8 cellular contexts compared by ENCODE assay signal in the genomic region with DNA sequence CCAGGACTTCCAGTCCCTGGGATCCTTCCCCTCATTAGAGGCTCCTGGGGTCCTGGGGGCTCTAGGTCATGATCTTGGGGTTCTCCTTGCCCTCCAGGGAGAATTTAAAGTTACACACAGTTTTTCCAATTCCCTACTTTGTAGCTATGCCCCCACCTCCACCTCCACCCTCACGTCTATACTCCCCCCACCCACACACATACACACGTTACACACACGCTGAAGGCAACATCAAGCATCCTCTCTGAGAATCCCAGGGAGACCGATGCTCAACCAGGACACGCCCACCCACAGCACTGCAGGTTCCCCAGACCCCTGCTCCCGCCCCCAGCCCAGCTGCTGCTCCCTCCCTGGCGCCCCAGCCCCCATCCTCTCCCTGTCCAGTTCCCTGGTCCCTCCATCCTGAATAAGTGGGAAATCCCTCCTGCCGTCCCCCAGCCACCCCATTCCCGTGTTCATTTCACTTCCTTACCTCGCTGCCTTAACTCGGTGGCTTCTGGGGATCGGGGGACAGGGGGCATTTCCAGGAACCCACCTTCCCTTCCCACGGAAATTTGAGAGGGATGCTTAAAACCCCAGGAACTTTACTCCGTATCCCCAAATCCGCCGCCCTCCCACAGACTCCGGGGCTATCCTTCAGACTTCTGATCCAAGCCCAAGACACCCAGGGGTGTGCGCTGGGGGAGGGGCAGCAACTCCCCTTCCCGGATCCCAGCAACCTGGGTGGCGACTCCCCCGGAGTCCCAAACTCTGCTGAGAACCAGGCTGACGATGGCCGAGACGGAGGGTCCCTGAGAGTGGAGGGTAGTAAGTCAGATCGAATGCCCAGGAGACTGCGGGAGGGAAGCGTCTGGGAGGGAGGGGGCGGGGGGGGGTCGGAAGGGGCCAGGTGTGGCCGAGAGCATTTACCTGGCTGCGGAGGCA. TPM values are rescaled to one million over a fixed set of nuclear protein-coding genes. Genes with fewer than 3 reads are reported as not detected.
DNase-seq lines count a peak whose midpoint lies in the region; ATAC-seq, FAIRE-seq and TF ChIP-seq lines count a peak whose summit lies in the region.

No MANE protein-coding gene starts in this region.

- DNase-seq in HFF-Myc (ENCODE audit: extremely low read depth, low read depth) (no peak), right atrium auricular region (ENCODE audit: low spot score) (no peak), small intestine (no peak), NCI-H2107 (lab: John Stamatoyannopoulos, UW) (no peak)
- no peak for DNase-seq in activated CD8-positive, alpha-beta T cell treated with anti-CD3 and anti-CD28 coated beads for 36 hours

- WGBS in small intestine, 3 donors: 6 to 9% (median 7%) methylated on average over 28 to 31 of the region's 31 CpGs

- TF ChIP-seq CTCF in HFF-Myc (IDR thresholded peaks at IDR 0.05; ENCODE audit: low read depth, low read length, missing control alignments): no peak
- no peak for TF ChIP-seq CTCF in activated CD8-positive, alpha-beta T cell treated with anti-CD3 and anti-CD28 coated beads for 36 hours (IDR thresholded peaks at IDR 0.05)
- no peak for TF ChIP-seq CTCF in right atrium auricular region (IDR thresholded peaks at IDR 0.05)

- H3K4me1 ChIP-seq in right atrium auricular region: peaks cover 0 to 37% of the 10 kb centered on the region in 2 donors
- H3K4me1 ChIP-seq in skeletal muscle tissue (ENCODE audit: control insufficient read depth in 3 of 3, insufficient read depth in 3 of 3, low read length in 3 of 3): peaks cover 29 to 53% (median 33%) of the 10 kb centered on the region in 3 donors
- H3K4me1 ChIP-seq in small intestine (ENCODE audit: control insufficient read depth in 2 of 2, insufficient read depth in 1 of 2, low read depth in 1 of 2, low read length in 1 of 2): no peaks in the 10 kb centered on the region

- H3K9me3 Mint-ChIP-seq in activated CD8-positive, alpha-beta T cell treated with anti-CD3 and anti-CD28 coated beads for 36 hours: no peaks in the 10 kb centered on the region

- H3K4me1 Mint-ChIP-seq in activated CD8-positive, alpha-beta T cell treated with anti-CD3 and anti-CD28 coated beads for 36 hours (ENCODE audit: low read depth): peaks cover 7% of the 10 kb centered on the region

- no peaks in the 10 kb centered on the region for H3K36me3 ChIP-seq in right atrium auricular region
- peaks cover 0 to 3% (median 0%) of the 10 kb centered on the region in 3 donors for H3K36me3 ChIP-seq in skeletal muscle tissue (ENCODE audit: control insufficient read depth in 3 of 3, insufficient read depth in 3 of 3, low read length in 3 of 3)
- H3K36me3 ChIP-seq in small intestine (ENCODE audit: control insufficient read depth in 2 of 2, insufficient read depth in 2 of 2, low read length in 2 of 2): no peaks in the 10 kb centered on the region

- intact Hi-C loops in activated CD8-positive, alpha-beta T cell treated with anti-CD3 and anti-CD28 coated beads for 36 hours (cut with micrococcal nuclease): no loop called here

- peak overlapping the region; percentile 40 for H3K4me3 Mint-ChIP-seq in activated CD8-positive, alpha-beta T cell treated with anti-CD3 and anti-CD28 coated beads for 36 hours

- no peak overlapping the region for H3K27ac Mint-ChIP-seq in activated CD8-positive, alpha-beta T cell treated with anti-CD3 and anti-CD28 coated beads for 36 hours

- peaks cover 40% of the 10 kb centered on the region for H3K27me3 Mint-ChIP-seq in activated CD8-positive, alpha-beta T cell treated with anti-CD3 and anti-CD28 coated beads for 36 hours

- H3K4me3 ChIP-seq in HFF-Myc (replicated peaks; ENCODE audit: low read depth, low read length): peak overlapping the region; percentile 55
- H3K4me3 ChIP-seq in right atrium auricular region: peak overlapping the region; percentile 42 to 59
- peak overlapping the region; percentile 38 to 65 (median 60) for H3K4me3 ChIP-seq in skeletal muscle tissue (ENCODE audit: low read length in 3 of 3)
- H3K4me3 ChIP-seq in small intestine (ENCODE audit: low read depth in 1 of 2, low read length in 2 of 2): no peak overlapping the region

- H3K36me3 Mint-ChIP-seq in activated CD8-positive, alpha-beta T cell treated with anti-CD3 and anti-CD28 coated beads for 36 hours (ENCODE audit: low read depth): no peaks in the 10 kb centered on the region

- POLR2A ChIA-PET in activated CD8-positive, alpha-beta T cell treated with anti-CD3 and anti-CD28 coated beads for 36 hours (lab: Charles Lee): no interaction called here

- no peak for ATAC-seq in activated CD8-positive, alpha-beta T cell treated with anti-CD3 and anti-CD28 coated beads for 36 hours
- ATAC-seq in HG03460 (IDR thresholded peaks at IDR 0.05; ENCODE audit: unreplicated experiment): no peak
- no peak for ATAC-seq in GM18505 (IDR thresholded peaks at IDR 0.05; ENCODE audit: unreplicated experiment)

- H3K27ac ChIP-seq in right atrium auricular region (peak overlapping the region; percentile 36 to 49), skeletal muscle tissue (ENCODE audit: low read depth, low read length) (no peak overlapping the region), small intestine (ENCODE audit: low read depth in 1 of 2, low read length in 1 of 2) (no peak overlapping the region)

- no peaks in the 10 kb centered on the region for H3K9me3 ChIP-seq in right atrium auricular region
- no peaks in the 10 kb centered on the region for H3K9me3 ChIP-seq in skeletal muscle tissue (ENCODE audit: control insufficient read depth in 3 of 3, low read length in 3 of 3)
- H3K9me3 ChIP-seq in small intestine (ENCODE audit: control insufficient read depth, low read depth): no peaks in the 10 kb centered on the region

- H3K27me3 ChIP-seq in right atrium auricular region: no peaks in the 10 kb centered on the region
- peaks cover 0 to 3% (median 0%) of the 10 kb centered on the region in 3 donors for H3K27me3 ChIP-seq in skeletal muscle tissue (ENCODE audit: control insufficient read depth in 3 of 3, insufficient read depth in 3 of 3, low read length in 3 of 3)
- H3K27me3 ChIP-seq in small intestine (ENCODE audit: control insufficient read depth in 2 of 2, insufficient read depth in 2 of 2, low read length in 2 of 2): peaks cover 0 to 3% of the 10 kb centered on the region in 2 donors

- no peak overlapping the region for H3K9ac ChIP-seq in skeletal muscle tissue (ENCODE audit: low read depth in 1 of 3, low read length in 3 of 3)

- no peak for TF ChIP-seq POLR2A in GM18505 (IDR thresholded peaks at IDR 0.05; ENCODE audit: borderline replicate concordance, extremely low read depth, insufficient read depth, insufficient read length)

- FAIRE-seq in small intestine (lab: Jason Lieb, UNC): no peak

- CTCF ChIA-PET in activated CD8-positive, alpha-beta T cell treated with anti-CD3 and anti-CD28 coated beads for 36 hours (lab: Charles Lee): no interaction called here

RNA-seq across cellular contexts. Expression of a gene that starts 6.7 kb away (rescaled TPM):
- 1 to 10 TPM; 1.8 to 2.0 TPM for total RNA-seq in activated CD8-positive, alpha-beta T cell treated with anti-CD3 and anti-CD28 coated beads for 36 hours
- total RNA-seq in right atrium auricular region (100 to 1,000 TPM; 393 to 720 TPM), skeletal muscle tissue (73.1 TPM)
- polyA plus RNA-seq in small intestine: 10 to 100 TPM in 1 of 3 donors, 1 to 10 TPM in 2; 1.3 to 52.1 (median 8.6) TPM

RNA-seq across cellular contexts. Expression of a gene that starts 59.6 kb away (rescaled TPM):
- under 1 TPM; 0.76 to 0.88 TPM for total RNA-seq in activated CD8-positive, alpha-beta T cell treated with anti-CD3 and anti-CD28 coated beads for 36 hours
- under 1 TPM in 1 of 2 donors, not detected in 1; 0.12 TPM for total RNA-seq in right atrium auricular region
- total RNA-seq in skeletal muscle tissue: not detected
- polyA plus RNA-seq in small intestine: under 1 TPM in 2 of 3 donors, not detected in 1; 0.22 to 0.25 TPM

Comparison
In these comparisons a context has a peak if more than half of its experiments do, and no peak if none do; other contexts are left out.
1. H3K4me3 ChIP-seq: peak in HFF-Myc (single experiment), right atrium auricular region (2 of 2) and skeletal muscle tissue (3 of 3); none in small intestine (0 of 2).
2. H3K27ac ChIP-seq: peak in right atrium auricular region (2 of 2); none in skeletal muscle tissue (single experiment) and small intestine (0 of 2).
3. RNA of a gene that starts 6.7 kb away (total RNA-seq): 393 to 720 TPM in right atrium auricular region and 73.1 TPM in skeletal muscle tissue (single experiment); 1.8 to 2.0 TPM in activated CD8-positive, alpha-beta T cell treated with anti-CD3 and anti-CD28 coated beads for 36 hours; every median in the first group is over 10 times any median in the second.